Comparison of ENCODE assay signal across 17 cellular contexts in genomic region chr7:129386563-129386962, GRCh38. TPM values are rescaled to one million over a fixed set of nuclear protein-coding genes. Genes with fewer than 3 reads are reported as not detected.
DNase-seq lines count a peak whose midpoint lies in the region; ATAC-seq, FAIRE-seq and TF ChIP-seq lines count a peak whose summit lies in the region.
"Had no signal": no experiment of that assay in that cellular context is flagged by ENCODE, and none has a peak within 500 bp of the region (broad histone marks: within the 10 kb centered on the region; RNA-seq: fewer than 3 reads in every experiment).

No MANE protein-coding gene starts in this region.

- H3K36me3 Mint-ChIP-seq in activated CD8-positive, alpha-beta T cell treated with anti-CD3 and anti-CD28 coated beads for 36 hours (ENCODE audit: low read depth), result peaks cover 8% of the 10 kb centered on the region
- peaks cover 3% of the 10 kb centered on the region for H3K36me3 Mint-ChIP-seq in activated CD8-positive, alpha-beta T cell treated with anti-CD3 and anti-CD28 coated beads, Interleukin-2, amount 10 ng/mL, durations not matched to agents 7 days and 5 days (ENCODE audit: low read depth)
- peaks cover 3 to 44% (median 15%) of the 10 kb centered on the region in 5 donors for H3K36me3 Mint-ChIP-seq in naive thymus-derived CD4-positive, alpha-beta T cell

- H3K9ac ChIP-seq in GM12878 (ENCODE audit: control insufficient read depth, insufficient read depth, low read length), result no peak overlapping the region

- POLR2A ChIA-PET in activated CD8-positive, alpha-beta T cell treated with anti-CD3 and anti-CD28 coated beads for 36 hours (lab: Charles Lee), result no interaction called here
- POLR2A ChIA-PET in activated CD8-positive, alpha-beta T cell treated with anti-CD3 and anti-CD28 coated beads, Interleukin-2, amount 10 ng/mL, durations not matched to agents 7 days and 5 days (lab: Charles Lee), result no interaction called here
- POLR2A ChIA-PET in GM12878 (lab: Charles Lee), result interaction anchor here (1.0 kb wide), 1 partner anchor 15 kb away, joined by 3 read pairs; no protein-coding TSS in a partner anchor
- POLR2A ChIA-PET in naive thymus-derived CD4-positive, alpha-beta T cell (lab: Charles Lee), result no interaction called here

- TF ChIP-seq CTCF in activated CD8-positive, alpha-beta T cell treated with anti-CD3 and anti-CD28 coated beads for 36 hours (IDR thresholded peaks at IDR 0.05), result no peak
- no peak for TF ChIP-seq CTCF in GM12878 (IDR thresholded peaks at IDR 0.05 in 2 of 3, conservative IDR thresholded peaks at IDR 0.05 in 1 of 3; ENCODE audit: control insufficient read depth in 2 of 3, extremely low read depth in 1 of 3, insufficient read depth in 1 of 3, low read depth in 3 of 3, low read length in 3 of 3)
- TF ChIP-seq CTCF in left ventricle myocardium inferior (IDR thresholded peaks at IDR 0.05; ENCODE audit: borderline replicate concordance), result no peak

- SMC1A ChIA-PET in GM12878 (lab: Charles Lee; ENCODE audit: uncharacterized antibody, unreplicated experiment), result interaction anchor here (0.7 to 6.2 kb wide), 9 partner anchors 11 to 617 kb away, joined by 3 to 65 read pairs (median 3); no protein-coding TSS in a partner anchor

- no peak overlapping the region for H3K4me3 ChIP-seq in GM12878
- no peak overlapping the region for H3K4me3 ChIP-seq in left ventricle myocardium inferior
- H3K4me3 ChIP-seq in naive thymus-derived CD4-positive, alpha-beta T cell (ENCODE audit: low read length), result no peak overlapping the region
- H3K4me3 ChIP-seq: GM23338 had no signal

- TF ChIP-seq RAD21 in GM12878 (IDR thresholded peaks at IDR 0.05; ENCODE audit: insufficient read depth, low read depth, low read length), result no peak

- in situ Hi-C loops in GM12878 (cut with MboI), result no loop called here

- no peak overlapping the region for H2AFZ ChIP-seq in GM12878 (ENCODE audit: control insufficient read depth, low read depth, low read length)
- H2AFZ ChIP-seq: GM23338 had no signal

- CTCF ChIA-PET in activated CD8-positive, alpha-beta T cell treated with anti-CD3 and anti-CD28 coated beads for 36 hours (lab: Charles Lee), result interaction anchor here (1.1 to 4.1 kb wide), 3 partner anchors 9 to 19 kb away, joined by 3 to 40 read pairs (median 27); no protein-coding TSS in a partner anchor
- CTCF ChIA-PET in activated CD8-positive, alpha-beta T cell treated with anti-CD3 and anti-CD28 coated beads, Interleukin-2, amount 10 ng/mL, durations not matched to agents 7 days and 5 days (lab: Charles Lee), result interaction anchor here (1.0 to 4.0 kb wide), 6 partner anchors 10 to 221 kb away, joined by 4 to 41 read pairs (median 7); no protein-coding TSS in a partner anchor
- CTCF ChIA-PET in GM12878 (lab: Yijun Ruan, JAX), result interaction anchor here (1.8 to 9.8 kb wide), 5 partner anchors 9 to 85 kb away, joined by 6 to 129 read pairs (median 20); no protein-coding TSS in a partner anchor
- CTCF ChIA-PET in naive thymus-derived CD4-positive, alpha-beta T cell (lab: Charles Lee), result interaction anchor here (0.8 kb wide), 1 partner anchor 8 kb away, joined by 3 read pairs; no protein-coding TSS in a partner anchor

- H3K27ac ChIP-seq in GM12878 (ENCODE audit: control insufficient read depth, insufficient read depth) (no peak overlapping the region), left ventricle myocardium inferior (replicated peaks) (no peak overlapping the region)
- no peak overlapping the region for H3K27ac ChIP-seq in naive thymus-derived CD4-positive, alpha-beta T cell (ENCODE audit: low read depth, low read length)

- H3K27ac Mint-ChIP-seq in activated CD8-positive, alpha-beta T cell treated with anti-CD3 and anti-CD28 coated beads for 36 hours, result no peak overlapping the region
- H3K27ac Mint-ChIP-seq in activated CD8-positive, alpha-beta T cell treated with anti-CD3 and anti-CD28 coated beads, Interleukin-2, amount 10 ng/mL, durations not matched to agents 7 days and 5 days, result no peak overlapping the region
- H3K27ac Mint-ChIP-seq in naive thymus-derived CD4-positive, alpha-beta T cell, result peak overlapping the region in 1 of 9 donors; percentile 14
- H3K27ac Mint-ChIP-seq: B cell; CD4-positive, alpha-beta T cell; GM23338; H9 had no signal

- H3K27me3 Mint-ChIP-seq in activated CD8-positive, alpha-beta T cell treated with anti-CD3 and anti-CD28 coated beads for 36 hours, result no peaks in the 10 kb centered on the region
- no peaks in the 10 kb centered on the region for H3K27me3 Mint-ChIP-seq in activated CD8-positive, alpha-beta T cell treated with anti-CD3 and anti-CD28 coated beads, Interleukin-2, amount 10 ng/mL, durations not matched to agents 7 days and 5 days (ENCODE audit: low read depth)
- H3K27me3 Mint-ChIP-seq in naive thymus-derived CD4-positive, alpha-beta T cell, result no peaks in the 10 kb centered on the region
- H3K27me3 Mint-ChIP-seq: B cell; CD4-positive, alpha-beta T cell had no signal

- TF ChIP-seq POLR2A in H54 (IDR thresholded peaks at IDR 0.05; ENCODE audit: low read depth, low read length), result no peak
- TF ChIP-seq POLR2A in GM12878 (IDR thresholded peaks at IDR 0.05; ENCODE audit: low read depth, low read length), result no peak

- peak; percentile 52 for FAIRE-seq in H54 (lab: Jason Lieb, UNC)
- FAIRE-seq in GM12878 (lab: Jason Lieb, UNC), result no peak
- FAIRE-seq: GM18507 had no signal

- no peak overlapping the region for H3K4me3 Mint-ChIP-seq in activated CD8-positive, alpha-beta T cell treated with anti-CD3 and anti-CD28 coated beads for 36 hours
- H3K4me3 Mint-ChIP-seq in activated CD8-positive, alpha-beta T cell treated with anti-CD3 and anti-CD28 coated beads, Interleukin-2, amount 10 ng/mL, durations not matched to agents 7 days and 5 days, result no peak overlapping the region
- H3K4me3 Mint-ChIP-seq in naive thymus-derived CD4-positive, alpha-beta T cell, result no peak overlapping the region
- H3K4me3 Mint-ChIP-seq: B cell; CD4-positive, alpha-beta T cell; GM23338; H9 had no signal

- no peaks in the 10 kb centered on the region; a peak in 1 of 4 replicates for H3K36me3 ChIP-seq in GM12878 (ENCODE audit: control insufficient read depth in 2 of 2, insufficient read depth in 2 of 2, low read length in 1 of 2)
- H3K36me3 ChIP-seq in left ventricle myocardium inferior, result peaks cover 10% of the 10 kb centered on the region
- peaks cover 0 to 18% (median 2%) of the 10 kb centered on the region in 3 experiments for H3K36me3 ChIP-seq in naive thymus-derived CD4-positive, alpha-beta T cell (ENCODE audit: control insufficient read depth in 2 of 3, insufficient read depth in 3 of 3, low read length in 3 of 3)

- intact Hi-C loops in activated CD8-positive, alpha-beta T cell treated with anti-CD3 and anti-CD28 coated beads for 36 hours (cut with micrococcal nuclease), result no loop called here
- intact Hi-C loops in GM12878 (cut with micrococcal nuclease; ENCODE audit: unreplicated experiment), result no loop called here
- intact Hi-C loops in left ventricle myocardium inferior (cut with micrococcal nuclease), result no loop called here
- intact Hi-C loops in naive thymus-derived CD4-positive, alpha-beta T cell (cut with micrococcal nuclease), result no loop called here

- peak; percentile 56 for ATAC-seq in activated CD8-positive, alpha-beta T cell treated with anti-CD3 and anti-CD28 coated beads for 36 hours
- no peak for ATAC-seq in activated CD8-positive, alpha-beta T cell treated with anti-CD3 and anti-CD28 coated beads, Interleukin-2, amount 10 ng/mL, durations not matched to agents 7 days and 5 days
- ATAC-seq in GM12878 (peak; percentile 60), GM18868 (IDR thresholded peaks at IDR 0.05; ENCODE audit: unreplicated experiment) (no peak)
- no peak for ATAC-seq in naive thymus-derived CD4-positive, alpha-beta T cell
- ATAC-seq: GM23338 had no signal

- no peak for DNase-seq in activated CD8-positive, alpha-beta T cell treated with anti-CD3 and anti-CD28 coated beads for 36 hours
- no peak for DNase-seq in activated CD8-positive, alpha-beta T cell treated with anti-CD3 and anti-CD28 coated beads, Interleukin-2, amount 10 ng/mL, durations not matched to agents 7 days and 5 days
- DNase-seq in H54 (ENCODE audit: insufficient read length, low spot score) (no peak), NCI-H524 treated with DMSO at 0.1 percent for 48 hours (lab: John Stamatoyannopoulos, UW) (peak; percentile 89), GM12878 (ENCODE audit: low read depth, low spot score) (no peak), left ventricle myocardium inferior (no peak)
- DNase-seq in naive thymus-derived CD4-positive, alpha-beta T cell, result no peak
- DNase-seq: ACHN; C1 segment of cervical spinal cord; Calu3; CD4-positive, alpha-beta T cell; DMS 273 treated with DMSO at 0.1 percent for 48 hours; H9 had no signal

- RAD21 ChIA-PET in GM12878 (lab: Charles Lee; ENCODE audit: unreplicated experiment), result interaction anchor here (0.6 to 3.6 kb wide), 3 partner anchors 15 to 168 kb away, joined by 4 to 22 read pairs (median 9); no protein-coding TSS in a partner anchor

- H4K20me1 ChIP-seq in GM12878 (ENCODE audit: control insufficient read depth, insufficient read depth), result no peaks in the 10 kb centered on the region

- H3K4me1 ChIP-seq in GM12878 (ENCODE audit: control insufficient read depth, insufficient read depth, low read length) (no peaks in the 10 kb centered on the region; the same call in 1 of the 2 replicates), left ventricle myocardium inferior (peaks cover 25% of the 10 kb centered on the region)
- H3K4me1 ChIP-seq in naive thymus-derived CD4-positive, alpha-beta T cell (ENCODE audit: control insufficient read depth in 2 of 2, insufficient read depth in 2 of 2, low read length in 2 of 2), result no peaks in the 10 kb centered on the region

- H3K4me1 Mint-ChIP-seq in activated CD8-positive, alpha-beta T cell treated with anti-CD3 and anti-CD28 coated beads for 36 hours (ENCODE audit: low read depth), result peaks cover 6% of the 10 kb centered on the region
- H3K4me1 Mint-ChIP-seq in activated CD8-positive, alpha-beta T cell treated with anti-CD3 and anti-CD28 coated beads, Interleukin-2, amount 10 ng/mL, durations not matched to agents 7 days and 5 days (ENCODE audit: low read depth), result peaks cover 4% of the 10 kb centered on the region
- H3K4me1 Mint-ChIP-seq in naive thymus-derived CD4-positive, alpha-beta T cell, result peaks cover 0 to 17% (median 0%) of the 10 kb centered on the region in 7 donors
- H3K4me1 Mint-ChIP-seq: B cell had no signal

- BruUV-seq in GM12878 (replicated peaks; lab: Mats Ljungman, UMichigan), result no TSS peak

- H3K27me3 ChIP-seq in GM12878 (replicated peaks in 1 of 2; ENCODE audit: control insufficient read depth in 2 of 2, insufficient read depth in 2 of 2, low read length in 1 of 2), result no peaks in the 10 kb centered on the region
- H3K27me3 ChIP-seq in left ventricle myocardium inferior (ENCODE audit: low read depth), result no peaks in the 10 kb centered on the region
- no peaks in the 10 kb centered on the region for H3K27me3 ChIP-seq in naive thymus-derived CD4-positive, alpha-beta T cell (ENCODE audit: control insufficient read depth in 2 of 2, insufficient read depth in 2 of 2, low read length in 2 of 2)

- H3K9me3 ChIP-seq in GM12878 (replicated peaks; ENCODE audit: control insufficient read depth, insufficient read depth, low read length), result no peaks in the 10 kb centered on the region
- H3K9me3 ChIP-seq in left ventricle myocardium inferior (replicated peaks), result no peaks in the 10 kb centered on the region
- H3K9me3 ChIP-seq in naive thymus-derived CD4-positive, alpha-beta T cell (ENCODE audit: control insufficient read depth in 2 of 3, low read length in 3 of 3), result no peaks in the 10 kb centered on the region

- no peaks in the 10 kb centered on the region for H3K79me2 ChIP-seq in GM12878 (ENCODE audit: control insufficient read depth, insufficient read depth, low read length)

- no peaks in the 10 kb centered on the region for H3K9me3 Mint-ChIP-seq in activated CD8-positive, alpha-beta T cell treated with anti-CD3 and anti-CD28 coated beads for 36 hours
- no peaks in the 10 kb centered on the region for H3K9me3 Mint-ChIP-seq in activated CD8-positive, alpha-beta T cell treated with anti-CD3 and anti-CD28 coated beads, Interleukin-2, amount 10 ng/mL, durations not matched to agents 7 days and 5 days (ENCODE audit: insufficient read depth)
- H3K9me3 Mint-ChIP-seq in naive thymus-derived CD4-positive, alpha-beta T cell, result no peaks in the 10 kb centered on the region
- H3K9me3 Mint-ChIP-seq: CD4-positive, alpha-beta T cell; GM23338; H9 had no signal

- no peak for TF ChIP-seq EP300 in GM12878 (IDR thresholded peaks at IDR 0.05; ENCODE audit: borderline replicate concordance in 1 of 2, control insufficient read depth in 1 of 2, low read depth in 2 of 2, low read length in 2 of 2)

- H3K4me2 ChIP-seq in GM12878 (ENCODE audit: control insufficient read depth, insufficient read depth), result no peak overlapping the region
- H3K4me2 ChIP-seq: GM23338 had no signal

RNA-seq across cellular contexts. Expression of gene STRIP2, which starts 47.7 kb away (rescaled TPM):
- total RNA-seq in activated CD8-positive, alpha-beta T cell treated with anti-CD3 and anti-CD28 coated beads for 36 hours, result 10 to 100 TPM; 12.2 to 13.1 TPM
- total RNA-seq in activated CD8-positive, alpha-beta T cell treated with anti-CD3 and anti-CD28 coated beads, Interleukin-2, amount 10 ng/mL, durations not matched to agents 7 days and 5 days, result 1 to 10 TPM; 6.6 to 7.1 TPM
- total RNA-seq in GM12878 (2013; cell fraction: nucleolus; rRNA removed), result 2.0 and 2.9 TPM in 2 replicates
- 1.7 and 1.9 TPM in 2 replicates for total RNA-seq in GM12878 (2014; rRNA removed)
- total RNA-seq in GM12878 (2014; rRNA removed; fragmentation: Illumina TruSeq; extraction: Trizol), result 1.1 and 1.5 TPM in 2 replicates
- 1.7 and 1.8 TPM in 2 replicates for total RNA-seq in GM12878 (2021)
- polyA plus RNA-seq in GM12878 (2011; ENCODE audit: low read depth), result 0.67 TPM
- 5.4 and 5.8 TPM in 2 replicates for polyA plus RNA-seq in GM12878 (2011; rRNA removed)
- 3.4 and 4.1 TPM in 2 replicates for polyA plus RNA-seq in GM12878 (2011; cell fraction: cytosol; rRNA removed)
- 19.7 and 21.9 TPM in 2 replicates for polyA plus RNA-seq in GM12878 (2011; cell fraction: nucleus; rRNA removed)
- polyA plus RNA-seq in GM12878 (2012), result 0.93 and 0.96 TPM in 2 replicates
- 1.2 and 1.8 TPM in 2 replicates for polyA plus RNA-seq in GM12878 (2014; fragmentation: Illumina TruSeq; extraction: Trizol)
- under 1 TPM; 0.48 to 0.58 TPM for polyA plus RNA-seq in GM12878 (2014; fragmentation: Nextera tagmentation; extraction: Ambion mirVana)
- 1.5 and 2.5 TPM in 2 replicates for polyA plus RNA-seq in GM12878 (2014; rRNA removed)
- 1 to 10 TPM; 3.0 to 3.2 TPM for polyA plus RNA-seq in GM12878 (2016; fragmentation: Nextera tagmentation; extraction: Ambion mirVana)
- polyA minus RNA-seq in GM12878 (2011; rRNA and poly(A)+ RNA removed), result 5.4 and 5.6 TPM in 2 replicates
- 1.7 and 2.2 TPM in 2 replicates for polyA minus RNA-seq in GM12878 (2011; cell fraction: cytosol; rRNA and poly(A)+ RNA removed)
- polyA minus RNA-seq in GM12878 (2011; cell fraction: nucleus; rRNA and poly(A)+ RNA removed), result 5.4 and 7.4 TPM in 2 replicates
- 17.1 TPM for total RNA-seq in left ventricle myocardium inferior
- 10 to 100 TPM in 1 of 5 experiments, under 1 TPM in 3, not detected in 1; 0.14 to 21.4 (median 0.27) TPM for total RNA-seq in naive thymus-derived CD4-positive, alpha-beta T cell
- not detected for polyA plus RNA-seq in naive thymus-derived CD4-positive, alpha-beta T cell

Comparison
In these comparisons a context has a peak if more than half of its experiments do, and no peak if none do; other contexts are left out.
1. ATAC-seq: peak in activated CD8-positive, alpha-beta T cell treated with anti-CD3 and anti-CD28 coated beads for 36 hours (single experiment) and GM12878 (single experiment); none in activated CD8-positive, alpha-beta T cell treated with anti-CD3 and anti-CD28 coated beads, Interleukin-2, amount 10 ng/mL, durations not matched to agents 7 days and 5 days (single experiment), GM18868 (single experiment) and naive thymus-derived CD4-positive, alpha-beta T cell (single experiment).